In the genomic region with DNA sequence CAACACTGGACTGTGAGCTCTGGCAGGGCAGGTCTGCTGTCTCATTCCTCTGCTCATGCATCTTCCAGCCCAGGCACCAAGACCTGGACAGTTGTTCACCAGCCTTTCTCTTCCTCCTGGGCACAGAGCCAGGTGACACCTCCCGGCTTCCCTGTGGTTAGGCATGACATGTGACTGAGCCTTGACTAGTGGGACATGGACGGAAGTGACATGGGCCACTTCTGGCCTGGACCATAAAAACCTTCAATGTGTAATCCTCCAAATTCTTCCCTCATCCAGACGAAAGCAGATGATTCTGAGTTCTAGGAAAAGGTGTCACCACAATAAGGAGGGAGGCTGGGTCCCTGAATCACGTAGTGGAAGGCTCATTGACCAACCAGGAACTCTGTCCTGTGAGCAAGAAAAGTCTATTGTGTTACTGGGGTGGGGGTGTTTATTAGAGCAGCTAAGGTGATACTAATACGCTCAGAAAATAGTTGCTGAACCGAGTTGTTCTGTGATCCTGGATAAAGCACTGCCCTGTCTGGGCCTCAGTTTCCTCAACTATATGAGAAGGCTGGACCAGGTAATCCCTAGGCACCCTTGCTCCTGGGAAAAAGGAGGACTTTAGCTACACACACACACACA, we compare ENCODE assay signal across 10 cellular contexts. TPM values are rescaled to one million over a fixed set of nuclear protein-coding genes. Genes with fewer than 3 reads are reported as not detected.
A peak's percentile ranks its signal among the peaks of the same experiment; 100 is the strongest.
DNase-seq lines count a peak whose midpoint lies in the region; FAIRE-seq and TF ChIP-seq lines count a peak whose summit lies in the region.
"Had no signal": no experiment of that assay in that cellular context is flagged by ENCODE, and none has a peak within 500 bp of the region (broad histone marks: within the 10 kb centered on the region; RNA-seq: fewer than 3 reads in every experiment).

No MANE protein-coding gene starts in this region.

- no peak overlapping the region for H3K4me3 ChIP-seq in CD8-positive, alpha-beta memory T cell (ENCODE audit: low read length)

- CTCF ChIA-PET in CD8-positive, alpha-beta memory T cell (lab: Charles Lee), result no interaction called here

- H3K4me3 Mint-ChIP-seq in CD8-positive, alpha-beta memory T cell, result no peak overlapping the region

- peak; percentile 25 to 27 for DNase-seq in AML-193 (lab: John Stamatoyannopoulos, UW)
- no peak for DNase-seq in GM12891 (ENCODE audit: insufficient read length, low spot score)
- peak; percentile 66 for DNase-seq in RKO (ENCODE audit: low spot score)
- DNase-seq in kidney tubule cell (ENCODE audit: low spot score), result peak; percentile 87
- DNase-seq in epidermal melanocyte (ENCODE audit: insufficient read length, low spot score), result no peak
- no peak for DNase-seq in stimulated activated CD4-positive, alpha-beta T cell treated with anti-CD3 and anti-CD28 coated beads, Interleukin-1b, Interleukin-23, amount 100 ng/mL, for 48 hours
- no peak for DNase-seq in hippocampal formation (lab: John Stamatoyannopoulos, UW)
- no peak for DNase-seq in CD8-positive, alpha-beta memory T cell
- DNase-seq: effector memory CD4-positive, alpha-beta T cell; naive B cell had no signal

- no peaks in the 10 kb centered on the region for H3K9me3 ChIP-seq in CD8-positive, alpha-beta memory T cell (ENCODE audit: low read length)

- peaks cover 0 to 21% (median 4%) of the 10 kb centered on the region in 3 donors for H3K4me1 Mint-ChIP-seq in CD8-positive, alpha-beta memory T cell

- no peak for TF ChIP-seq POLR2A in GM12891 (IDR thresholded peaks at IDR 0.05; ENCODE audit: low read depth, low read length)

- no peaks in the 10 kb centered on the region for H3K36me3 ChIP-seq in CD8-positive, alpha-beta memory T cell (ENCODE audit: insufficient read depth, low read length)

- no peak overlapping the region for H3K27ac ChIP-seq in CD8-positive, alpha-beta memory T cell (ENCODE audit: low read depth, low read length)

- peaks cover 4% of the 10 kb centered on the region in 2 donors for H3K27me3 Mint-ChIP-seq in CD8-positive, alpha-beta memory T cell
- H3K27me3 Mint-ChIP-seq: naive B cell had no signal

- POLR2A ChIA-PET in CD8-positive, alpha-beta memory T cell (lab: Charles Lee), result no interaction called here

- no peak overlapping the region for H3K27ac Mint-ChIP-seq in CD8-positive, alpha-beta memory T cell

- no peaks in the 10 kb centered on the region for H3K9me3 Mint-ChIP-seq in CD8-positive, alpha-beta memory T cell
- H3K9me3 Mint-ChIP-seq: naive B cell had no signal

- H3K27me3 ChIP-seq in CD8-positive, alpha-beta memory T cell (ENCODE audit: insufficient read depth, low read length, poor library complexity, severe bottlenecking), result no peaks in the 10 kb centered on the region

- H3K36me3 Mint-ChIP-seq in CD8-positive, alpha-beta memory T cell, result no peaks in the 10 kb centered on the region
- H3K36me3 Mint-ChIP-seq: naive B cell had no signal

- H3K4me1 ChIP-seq in CD8-positive, alpha-beta memory T cell (ENCODE audit: insufficient read depth, low read length), result no peaks in the 10 kb centered on the region

- peak; percentile 47 for FAIRE-seq in GM12891 (lab: Jason Lieb, UNC)

TF ChIP-seq in GM12891, 5 proteins besides CTCF, POLR2A, EP300 and RAD21:
- TF ChIP-seq POLR2AphosphoS5 (IDR thresholded peaks at IDR 0.05; ENCODE audit: low read depth, low read length) (no peak), TAF1 (IDR thresholded peaks at IDR 0.05; ENCODE audit: low read depth, low read length) (no peak), POU2F2 (IDR thresholded peaks at IDR 0.05; ENCODE audit: low read depth, low read length) (no peak), PAX5 (IDR thresholded peaks at IDR 0.05; ENCODE audit: insufficient read depth, low read length, severe bottlenecking) (no peak), SPI1 (IDR thresholded peaks at IDR 0.05; ENCODE audit: low read depth, low read length) (no peak)

RNA-seq across cellular contexts. Expression of gene CRB2, which starts 26.6 kb away (rescaled TPM):
- 0.53 TPM for polyA plus RNA-seq in GM12891 (2012; ENCODE audit: low read depth, missing spikeins)
- not detected for total RNA-seq in CD8-positive, alpha-beta memory T cell
- 0.05 TPM for polyA plus RNA-seq in CD8-positive, alpha-beta memory T cell

Comparison
In these comparisons a context has a peak if more than half of its experiments do, and no peak if none do; other contexts are left out.
1. DNase-seq: peak in AML-193 (2 of 2), RKO (single experiment) and kidney tubule cell (single experiment); none in GM12891 (single experiment), epidermal melanocyte (single experiment), stimulated activated CD4-positive, alpha-beta T cell treated with anti-CD3 and anti-CD28 coated beads, Interleukin-1b, Interleukin-23, amount 100 ng/mL, for 48 hours (single experiment), hippocampal formation (0 of 2) and CD8-positive, alpha-beta memory T cell (0 of 5).